Comparison of ENCODE assay signal across 9 cellular contexts in the genomic region with DNA sequence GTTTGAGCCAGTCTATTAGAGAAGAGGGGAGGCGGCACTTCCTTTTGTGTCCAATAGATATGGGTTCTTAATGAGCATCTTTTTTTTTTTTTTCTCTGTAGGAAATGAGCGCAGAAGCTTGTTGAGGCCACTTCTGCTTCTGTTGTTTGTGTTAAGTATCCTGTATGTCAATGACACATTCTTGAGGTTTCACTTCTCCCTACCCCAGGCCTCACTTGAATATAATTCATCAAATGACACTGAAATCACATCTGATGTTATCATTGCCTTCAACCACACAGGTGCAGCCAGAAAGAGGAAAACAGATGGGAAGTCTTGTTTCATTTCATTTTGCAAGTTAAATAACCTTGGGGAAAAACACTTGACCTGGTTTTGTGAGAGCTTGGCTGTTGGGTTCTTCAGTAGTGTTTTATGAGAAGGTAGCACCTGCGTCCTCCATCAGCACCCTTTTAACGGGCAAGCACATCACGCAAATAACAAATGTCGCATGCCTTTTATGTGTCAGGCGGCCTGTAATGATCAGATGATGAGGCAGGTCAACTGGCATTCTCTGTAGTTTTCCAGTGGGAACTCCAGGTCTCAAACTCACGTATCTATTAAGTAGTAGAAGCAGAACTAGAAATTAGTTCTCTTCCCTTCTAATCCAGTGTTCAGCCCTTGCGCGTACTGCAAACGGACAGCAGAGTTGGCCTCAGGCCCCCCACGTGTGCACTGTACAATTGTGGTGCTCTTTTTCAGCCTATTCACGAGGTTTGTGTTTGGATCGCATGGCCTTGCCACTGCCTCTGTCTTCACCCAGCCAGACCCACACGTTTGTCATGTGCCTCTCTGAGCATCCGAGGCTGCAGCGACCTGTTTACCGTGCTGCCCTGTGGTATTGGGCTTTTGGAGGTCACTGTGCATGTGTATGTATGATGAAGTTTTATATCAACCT. TPM values are rescaled to one million over a fixed set of nuclear protein-coding genes. Genes with fewer than 3 reads are reported as not detected.
DNase-seq lines count a peak whose midpoint lies in the region; ATAC-seq, FAIRE-seq and TF ChIP-seq lines count a peak whose summit lies in the region.
"Had no signal": no experiment of that assay in that cellular context is flagged by ENCODE, and none has a peak within 500 bp of the region (broad histone marks: within the 10 kb centered on the region; RNA-seq: fewer than 3 reads in every experiment).

No MANE protein-coding gene starts in this region.

- no peak overlapping the region for H2AK5ac ChIP-seq in neuronal stem cell (ENCODE audit: low read depth, low read length)

- H3K4ac ChIP-seq in neuronal stem cell (ENCODE audit: low read length), result no peak overlapping the region

- no peak overlapping the region for H3K4me2 ChIP-seq in neuronal stem cell (ENCODE audit: insufficient read depth, low read length, poor library complexity, severe bottlenecking)

- no peak for TF ChIP-seq POLR2A in GM12891 (IDR thresholded peaks at IDR 0.05; ENCODE audit: low read depth, low read length)

- ATAC-seq in GM19467 (IDR thresholded peaks at IDR 0.05; ENCODE audit: unreplicated experiment) (peak; percentile 95), HG03442 (IDR thresholded peaks at IDR 0.05; ENCODE audit: unreplicated experiment) (peak; percentile 98), WTC11 (no peak)

- no peak overlapping the region for H3K4me3 Mint-ChIP-seq in WTC11

- peak; percentile 94 for FAIRE-seq in GM12891 (lab: Jason Lieb, UNC)

- CTCF ChIA-PET in WTC11 (lab: Charles Lee), result no interaction called here

- H2AFZ ChIP-seq in neuronal stem cell (ENCODE audit: low read length), result no peak overlapping the region

- H3K18ac ChIP-seq in neuronal stem cell (ENCODE audit: low read length), result no peak overlapping the region

- H3K27me3 Mint-ChIP-seq in WTC11 (ENCODE audit: low read depth), result no peaks in the 10 kb centered on the region

- peaks cover 3% of the 10 kb centered on the region; the same call in 1 of the 2 replicates for H3K36me3 Mint-ChIP-seq in WTC11

- no peak overlapping the region for H2BK5ac ChIP-seq in neuronal stem cell (ENCODE audit: low read length)

- H3K9me3 ChIP-seq in neuronal stem cell (replicated peaks in 1 of 2; ENCODE audit: control insufficient read depth in 2 of 2, insufficient read depth in 1 of 2, low read depth in 1 of 2, low read length in 2 of 2), result peaks cover 8 to 25% of the 10 kb centered on the region in 2 donors
- no peaks in the 10 kb centered on the region for H3K9me3 ChIP-seq in tibial artery
- H3K9me3 ChIP-seq: adrenal gland had no signal

- peaks cover 13% of the 10 kb centered on the region for H3K9me3 Mint-ChIP-seq in WTC11

- peaks cover 2% of the 10 kb centered on the region for H3K79me1 ChIP-seq in neuronal stem cell (ENCODE audit: low read depth, low read length)

- H2BK12ac ChIP-seq in neuronal stem cell (ENCODE audit: low read length), result no peak overlapping the region

- H3K23ac ChIP-seq in neuronal stem cell (ENCODE audit: low read depth, low read length, poor library complexity), result no peak overlapping the region

- no peak overlapping the region for H2BK15ac ChIP-seq in neuronal stem cell (ENCODE audit: low read length)

- H3K27ac Mint-ChIP-seq in WTC11, result no peak overlapping the region

- peaks cover 0 to 21% of the 10 kb centered on the region in 2 donors for H3K4me1 ChIP-seq in neuronal stem cell (ENCODE audit: control insufficient read depth in 2 of 2, insufficient read depth in 1 of 2, low read depth in 1 of 2, low read length in 2 of 2)
- no peaks in the 10 kb centered on the region for H3K4me1 ChIP-seq in tibial artery

- POLR2A ChIA-PET in WTC11 (lab: Charles Lee), result no interaction called here

- no CpG with 5 or more reads among the region's 18 CpGs for WGBS in neuronal stem cell (ENCODE audit: extremely low coverage in 2 of 2, insufficient read length in 2 of 2, insufficient replicate concordance in 1 of 2), 2 donors

- no peak overlapping the region for H3K4me3 ChIP-seq in neuronal stem cell (ENCODE audit: low read length in 2 of 2)
- H3K4me3 ChIP-seq in tibial artery, result no peak overlapping the region
- H3K4me3 ChIP-seq: adrenal gland had no signal

- TF ChIP-seq CTCF in WTC11 (IDR thresholded peaks at IDR 0.05), result no peak
- no peak for TF ChIP-seq CTCF in tibial artery (IDR thresholded peaks at IDR 0.05)

- H3K27ac ChIP-seq in neuronal stem cell (replicated peaks; ENCODE audit: low read length), result no peak overlapping the region
- no peak overlapping the region for H3K27ac ChIP-seq in tibial artery
- H3K27ac ChIP-seq: adrenal gland had no signal

- no peaks in the 10 kb centered on the region for H3K27me3 ChIP-seq in neuronal stem cell (ENCODE audit: control insufficient read depth in 3 of 3, insufficient read depth in 3 of 3, low read depth in 1 of 3, low read length in 3 of 3)
- H3K27me3 ChIP-seq in tibial artery, result peaks cover 0 to 3% of the 10 kb centered on the region in 2 donors
- H3K27me3 ChIP-seq: adrenal gland had no signal

- intact Hi-C loops in tibial artery (cut with DNase I; ENCODE audit: low total_unique reads), result no loop called here

- no peaks in the 10 kb centered on the region for H3K4me1 Mint-ChIP-seq in WTC11

- DNase-seq in GM12891 (ENCODE audit: insufficient read length, low spot score) (no peak), RPMI8226 (peak; percentile 81), NCI-H446 (lab: John Stamatoyannopoulos, UW) (no peak), neuronal stem cell (ENCODE audit: low spot score) (no peak), WTC11 (ENCODE audit: low spot score) (no peak), tibial artery (no peak)

- H3K36me3 ChIP-seq in neuronal stem cell (replicated peaks in 1 of 2; ENCODE audit: control insufficient read depth in 2 of 2, insufficient read depth in 2 of 2, low read length in 2 of 2) (peaks cover 1 to 19% of the 10 kb centered on the region in 2 donors), tibial artery (no peaks in the 10 kb centered on the region)
- H3K36me3 ChIP-seq: adrenal gland had no signal

- no peak overlapping the region for H2BK120ac ChIP-seq in neuronal stem cell (ENCODE audit: low read depth, low read length)

- H4K8ac ChIP-seq in neuronal stem cell (ENCODE audit: low read depth, low read length), result no peak overlapping the region

- H3K9ac ChIP-seq in neuronal stem cell (ENCODE audit: low read depth, low read length, poor library complexity), result no peak overlapping the region

- no peak overlapping the region for H3K14ac ChIP-seq in neuronal stem cell (ENCODE audit: low read length)

- no peak overlapping the region for H4K91ac ChIP-seq in neuronal stem cell (ENCODE audit: low read depth, low read length, poor library complexity)

TF ChIP-seq in GM12891, 5 proteins besides CTCF, POLR2A, EP300 and RAD21:
- TF ChIP-seq SPI1 (IDR thresholded peaks at IDR 0.05; ENCODE audit: low read depth, low read length), result peak; percentile 96
- no peak for TF ChIP-seq POLR2AphosphoS5 (IDR thresholded peaks at IDR 0.05; ENCODE audit: low read depth, low read length)

TF ChIP-seq in WTC11, 78 proteins besides CTCF, POLR2A, EP300 and RAD21 (continues in another document):
- TF ChIP-seq ZNF416 (CRISPR knock-in tag; IDR thresholded peaks at IDR 0.05) (no peak), FOXP4 (CRISPR knock-in tag; IDR thresholded peaks at IDR 0.05) (no peak), JAZF1 (CRISPR knock-in tag; IDR thresholded peaks at IDR 0.05) (no peak), AFF4 (CRISPR knock-in tag; IDR thresholded peaks at IDR 0.05; ENCODE audit: borderline replicate concordance) (no peak), ZNF232 (CRISPR knock-in tag; IDR thresholded peaks at IDR 0.05) (no peak), TEAD1 (CRISPR knock-in tag; IDR thresholded peaks at IDR 0.05) (no peak), NFYB (CRISPR knock-in tag; conservative IDR thresholded peaks at IDR 0.05; ENCODE audit: low read depth) (no peak), ZNF396 (CRISPR knock-in tag; IDR thresholded peaks at IDR 0.05; ENCODE audit: borderline replicate concordance) (no peak)

RNA-seq across cellular contexts. Expression of gene PLEKHG1, which starts 23.5 kb away (rescaled TPM):
- polyA plus RNA-seq in GM12891 (2012; ENCODE audit: low read depth, missing spikeins), result 2.2 TPM
- polyA plus RNA-seq in neuronal stem cell (2013, experiment 1 of 2), result 10.8 TPM
- 11.9 TPM for polyA plus RNA-seq in neuronal stem cell (2013, experiment 2 of 2)
- total RNA-seq in WTC11 (2021), result 2.6 to 3.5 TPM (median 2.7 TPM) in 3 replicates
